ENCODE assay signal across 22 cellular contexts in the genomic region with DNA sequence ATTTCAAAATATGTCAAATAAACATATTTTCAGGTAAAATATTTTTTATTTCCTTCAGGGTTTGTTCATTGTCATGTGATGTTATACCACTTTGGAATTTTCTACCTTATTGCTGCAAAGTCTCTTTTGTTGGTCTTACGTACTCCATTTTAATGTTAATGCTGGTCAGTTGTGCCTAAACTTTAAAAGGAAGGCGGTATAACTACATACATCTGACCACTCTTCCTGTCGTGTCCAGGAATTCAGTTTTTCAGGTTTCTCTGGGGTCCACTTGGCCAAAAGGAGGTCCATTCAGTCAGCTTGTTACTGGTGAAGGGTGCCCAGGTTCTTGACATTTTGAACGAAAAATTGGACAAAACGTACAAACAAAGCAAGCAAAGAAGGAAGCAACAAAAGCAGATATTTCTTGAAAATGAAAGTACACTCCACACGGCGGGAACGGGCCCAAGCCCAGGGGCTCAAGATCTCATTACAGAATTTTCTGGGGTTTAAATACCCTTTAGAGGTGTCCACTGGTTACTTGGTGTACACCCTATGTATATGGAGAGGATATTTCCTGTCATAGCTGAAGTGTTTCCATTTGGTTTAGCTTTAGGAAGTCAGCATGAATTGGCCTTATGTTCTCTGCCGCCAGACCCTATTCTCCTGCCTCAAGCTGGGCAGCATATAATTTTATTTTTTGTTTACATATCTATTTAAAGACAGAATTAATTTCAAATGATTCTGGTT.
"Had no signal": no experiment of that assay in that cellular context is flagged by ENCODE, and none has a peak within 500 bp of the region (broad histone marks: within the 10 kb centered on the region; RNA-seq: fewer than 3 reads in every experiment).

No MANE protein-coding gene starts in this region.

- H3K4me3 Mint-ChIP-seq: activated CD4-positive, alpha-beta memory T cell treated with anti-CD3 and anti-CD28 coated beads for 36 hours; activated CD4-positive, alpha-beta T cell treated with anti-CD3 and anti-CD28 coated beads, Interleukin-2, amount 10 ng/mL, durations not matched to agents 7 days and 5 days; activated naive CD8-positive, alpha-beta T cell treated with anti-CD3 and anti-CD28 coated beads, Interleukin-2, amount 50 U/mL, for 24 hours; activated T-cell treated with anti-CD3 and anti-CD28 coated beads, Interleukin-2, amount 50 U/mL, for 4 hours; brain; central memory CD8-positive, alpha-beta T cell had no signal

- ATAC-seq: activated naive CD4-positive, alpha-beta T cell treated with anti-CD3 and anti-CD28 coated beads, Interleukin-2, amount 50 U/mL, for 72 hours; activated naive CD8-positive, alpha-beta T cell treated with anti-CD3 and anti-CD28 coated beads, Interleukin-2, amount 50 U/mL, for 24 hours; activated T-cell treated with anti-CD3 and anti-CD28 coated beads, Interleukin-2, amount 50 U/mL, for 4 hours had no signal

- H3K4me1 Mint-ChIP-seq: activated CD4-positive, alpha-beta T cell treated with anti-CD3 and anti-CD28 coated beads, Interleukin-2, amount 10 ng/mL, durations not matched to agents 7 days and 5 days; activated naive CD8-positive, alpha-beta T cell treated with anti-CD3 and anti-CD28 coated beads, Interleukin-2, amount 50 U/mL, for 24 hours; brain; central memory CD8-positive, alpha-beta T cell had no signal

- H3K36me3 ChIP-seq: SJSA1 had no signal

- H3K27me3 ChIP-seq: SJSA1 had no signal

- H3K27me3 Mint-ChIP-seq: activated CD4-positive, alpha-beta memory T cell treated with anti-CD3 and anti-CD28 coated beads for 36 hours; activated CD4-positive, alpha-beta T cell treated with anti-CD3 and anti-CD28 coated beads, Interleukin-2, amount 10 ng/mL, durations not matched to agents 7 days and 5 days; activated naive CD8-positive, alpha-beta T cell treated with anti-CD3 and anti-CD28 coated beads, Interleukin-2, amount 50 U/mL, for 24 hours; brain; central memory CD8-positive, alpha-beta T cell had no signal

- H3K36me3 Mint-ChIP-seq: brain had no signal

- H3K27ac ChIP-seq: SJSA1 had no signal

- DNase-seq: activated CD4-positive, alpha-beta memory T cell treated with anti-CD3 and anti-CD28 coated beads for 36 hours; activated CD4-positive, alpha-beta T cell treated with anti-CD3 and anti-CD28 coated beads, Interleukin-2, amount 10 ng/mL, durations not matched to agents 7 days and 5 days; activated CD4-positive, CD25-positive, alpha-beta regulatory T cell; activated CD8-positive, alpha-beta memory T cell treated with anti-CD3 and anti-CD28 coated beads for 24 hours; activated effector memory CD4-positive, alpha-beta T cell treated with anti-CD3 and anti-CD28 coated beads, Interleukin-2, amount 50 U/mL, for 16 hours; activated naive CD4-positive, alpha-beta T cell treated with Interleukin-2 at 50 U/mL for 16 hours; activated naive CD8-positive, alpha-beta T cell treated with anti-CD3 and anti-CD28 coated beads, Interleukin-2, amount 50 U/mL, for 24 hours; activated T-cell treated with anti-CD3 and anti-CD28 coated beads, Interleukin-2, amount 50 U/mL, for 4 hours; amniotic stem cell; Karpas-422; NCI-H1048; NCI-H1694 treated with DMSO at 0.1 percent for 48 hours; NCI-H2029 treated with DMSO at 0.1 percent for 48 hours; NCI-H345; NCI-H510A; SHP77; T-helper 2 cell; T1000 had no signal

- H3K4me1 ChIP-seq: SJSA1 had no signal

- H3K4me3 ChIP-seq: SJSA1 had no signal

- H3K27ac Mint-ChIP-seq: activated CD4-positive, alpha-beta memory T cell treated with anti-CD3 and anti-CD28 coated beads for 36 hours; activated CD4-positive, alpha-beta T cell treated with anti-CD3 and anti-CD28 coated beads, Interleukin-2, amount 10 ng/mL, durations not matched to agents 7 days and 5 days; activated naive CD4-positive, alpha-beta T cell treated with anti-CD3 and anti-CD28 coated beads, Interleukin-2, amount 50 U/mL, for 72 hours; activated naive CD8-positive, alpha-beta T cell treated with anti-CD3 and anti-CD28 coated beads, Interleukin-2, amount 50 U/mL, for 24 hours; brain had no signal
